Comparison of ENCODE assay signal across 1 cellular context in the genomic region with DNA sequence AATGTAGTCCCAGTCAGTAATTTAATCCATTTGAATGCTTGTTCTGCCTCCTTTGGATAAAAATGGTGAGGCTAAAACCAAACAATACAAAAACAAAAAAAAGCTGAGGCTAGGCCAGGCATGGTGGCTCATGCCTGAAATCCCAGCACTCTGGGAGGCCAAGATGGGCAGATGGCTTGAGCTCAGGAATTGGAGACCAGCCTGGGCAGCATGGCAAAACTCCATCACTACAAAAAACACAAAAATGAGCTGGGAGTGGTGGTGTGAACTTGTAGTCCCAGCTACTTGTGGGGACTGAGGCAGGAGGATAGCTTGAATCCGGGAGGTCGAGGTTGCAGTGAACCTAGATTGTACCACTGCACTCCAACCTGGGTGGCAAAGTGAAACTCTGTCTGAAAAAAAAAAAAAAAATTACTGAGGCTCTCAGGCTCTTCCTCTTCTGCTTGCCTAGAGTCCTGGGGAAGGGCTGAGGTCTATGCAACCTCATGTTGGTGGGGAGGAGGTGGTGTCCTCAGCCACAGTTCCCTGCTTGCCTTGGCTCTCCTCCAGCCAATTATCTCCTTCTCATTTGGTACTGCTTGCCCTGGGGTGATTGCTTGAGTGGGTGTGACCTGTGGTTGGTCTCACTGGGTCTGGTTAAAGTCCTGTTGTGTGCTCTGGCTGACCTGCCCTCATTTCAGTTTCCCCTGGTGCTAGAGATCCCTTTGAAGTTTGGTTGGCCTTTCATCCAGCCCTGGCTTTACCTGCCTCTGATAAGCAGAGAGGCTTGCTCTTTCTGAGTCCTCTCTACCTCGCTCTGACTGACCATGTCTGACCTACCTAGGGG.
TF ChIP-seq lines count a peak whose summit lies in the region.

No MANE protein-coding gene starts in this region.

TF ChIP-seq in HepG2, 621 proteins besides CTCF, POLR2A, EP300 and RAD21 (continued from another document and continues in another):
- TF ChIP-seq, protein P1, sequence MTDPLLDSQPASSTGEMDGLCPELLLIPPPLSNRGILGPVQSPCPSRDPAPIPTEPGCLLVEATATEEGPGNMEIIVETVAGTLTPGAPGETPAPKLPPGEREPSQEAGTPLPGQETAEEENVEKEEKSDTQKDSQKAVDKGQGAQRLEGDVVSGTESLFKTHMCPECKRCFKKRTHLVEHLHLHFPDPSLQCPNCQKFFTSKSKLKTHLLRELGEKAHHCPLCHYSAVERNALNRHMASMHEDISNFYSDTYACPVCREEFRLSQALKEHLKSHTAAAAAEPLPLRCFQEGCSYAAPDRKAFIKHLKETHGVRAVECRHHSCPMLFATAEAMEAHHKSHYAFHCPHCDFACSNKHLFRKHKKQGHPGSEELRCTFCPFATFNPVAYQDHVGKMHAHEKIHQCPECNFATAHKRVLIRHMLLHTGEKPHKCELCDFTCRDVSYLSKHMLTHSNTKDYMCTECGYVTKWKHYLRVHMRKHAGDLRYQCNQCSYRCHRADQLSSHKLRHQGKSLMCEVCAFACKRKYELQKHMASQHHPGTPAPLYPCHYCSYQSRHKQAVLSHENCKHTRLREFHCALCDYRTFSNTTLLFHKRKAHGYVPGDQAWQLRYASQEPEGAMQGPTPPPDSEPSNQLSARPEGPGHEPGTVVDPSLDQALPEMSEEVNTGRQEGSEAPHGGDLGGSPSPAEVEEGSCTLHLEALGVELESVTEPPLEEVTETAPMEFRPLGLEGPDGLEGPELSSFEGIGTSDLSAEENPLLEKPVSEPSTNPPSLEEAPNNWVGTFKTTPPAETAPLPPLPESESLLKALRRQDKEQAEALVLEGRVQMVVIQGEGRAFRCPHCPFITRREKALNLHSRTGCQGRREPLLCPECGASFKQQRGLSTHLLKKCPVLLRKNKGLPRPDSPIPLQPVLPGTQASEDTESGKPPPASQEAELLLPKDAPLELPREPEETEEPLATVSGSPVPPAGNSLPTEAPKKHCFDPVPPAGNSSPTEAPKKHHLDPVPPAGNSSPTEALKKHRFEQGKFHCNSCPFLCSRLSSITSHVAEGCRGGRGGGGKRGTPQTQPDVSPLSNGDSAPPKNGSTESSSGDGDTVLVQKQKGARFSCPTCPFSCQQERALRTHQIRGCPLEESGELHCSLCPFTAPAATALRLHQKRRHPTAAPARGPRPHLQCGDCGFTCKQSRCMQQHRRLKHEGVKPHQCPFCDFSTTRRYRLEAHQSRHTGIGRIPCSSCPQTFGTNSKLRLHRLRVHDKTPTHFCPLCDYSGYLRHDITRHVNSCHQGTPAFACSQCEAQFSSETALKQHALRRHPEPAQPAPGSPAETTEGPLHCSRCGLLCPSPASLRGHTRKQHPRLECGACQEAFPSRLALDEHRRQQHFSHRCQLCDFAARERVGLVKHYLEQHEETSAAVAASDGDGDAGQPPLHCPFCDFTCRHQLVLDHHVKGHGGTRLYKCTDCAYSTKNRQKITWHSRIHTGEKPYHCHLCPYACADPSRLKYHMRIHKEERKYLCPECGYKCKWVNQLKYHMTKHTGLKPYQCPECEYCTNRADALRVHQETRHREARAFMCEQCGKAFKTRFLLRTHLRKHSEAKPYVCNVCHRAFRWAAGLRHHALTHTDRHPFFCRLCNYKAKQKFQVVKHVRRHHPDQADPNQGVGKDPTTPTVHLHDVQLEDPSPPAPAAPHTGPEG (CRISPR knock-in tag; IDR thresholded peaks at IDR 0.05): no peak
- TF ChIP-seq, protein P2, sequence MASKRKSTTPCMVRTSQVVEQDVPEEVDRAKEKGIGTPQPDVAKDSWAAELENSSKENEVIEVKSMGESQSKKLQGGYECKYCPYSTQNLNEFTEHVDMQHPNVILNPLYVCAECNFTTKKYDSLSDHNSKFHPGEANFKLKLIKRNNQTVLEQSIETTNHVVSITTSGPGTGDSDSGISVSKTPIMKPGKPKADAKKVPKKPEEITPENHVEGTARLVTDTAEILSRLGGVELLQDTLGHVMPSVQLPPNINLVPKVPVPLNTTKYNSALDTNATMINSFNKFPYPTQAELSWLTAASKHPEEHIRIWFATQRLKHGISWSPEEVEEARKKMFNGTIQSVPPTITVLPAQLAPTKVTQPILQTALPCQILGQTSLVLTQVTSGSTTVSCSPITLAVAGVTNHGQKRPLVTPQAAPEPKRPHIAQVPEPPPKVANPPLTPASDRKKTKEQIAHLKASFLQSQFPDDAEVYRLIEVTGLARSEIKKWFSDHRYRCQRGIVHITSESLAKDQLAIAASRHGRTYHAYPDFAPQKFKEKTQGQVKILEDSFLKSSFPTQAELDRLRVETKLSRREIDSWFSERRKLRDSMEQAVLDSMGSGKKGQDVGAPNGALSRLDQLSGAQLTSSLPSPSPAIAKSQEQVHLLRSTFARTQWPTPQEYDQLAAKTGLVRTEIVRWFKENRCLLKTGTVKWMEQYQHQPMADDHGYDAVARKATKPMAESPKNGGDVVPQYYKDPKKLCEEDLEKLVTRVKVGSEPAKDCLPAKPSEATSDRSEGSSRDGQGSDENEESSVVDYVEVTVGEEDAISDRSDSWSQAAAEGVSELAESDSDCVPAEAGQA (IDR thresholded peaks at IDR 0.05; ENCODE audit: low read depth): no peak
- TF ChIP-seq, protein P2 (CRISPR knock-in tag; IDR thresholded peaks at IDR 0.05; ENCODE audit: borderline replicate concordance): no peak
- peak; percentile 61; the same call in 1 of the 2 replicates for TF ChIP-seq HDAC1 (CRISPR knock-in tag; IDR thresholded peaks at IDR 0.05)
- TF ChIP-seq, protein P3, sequence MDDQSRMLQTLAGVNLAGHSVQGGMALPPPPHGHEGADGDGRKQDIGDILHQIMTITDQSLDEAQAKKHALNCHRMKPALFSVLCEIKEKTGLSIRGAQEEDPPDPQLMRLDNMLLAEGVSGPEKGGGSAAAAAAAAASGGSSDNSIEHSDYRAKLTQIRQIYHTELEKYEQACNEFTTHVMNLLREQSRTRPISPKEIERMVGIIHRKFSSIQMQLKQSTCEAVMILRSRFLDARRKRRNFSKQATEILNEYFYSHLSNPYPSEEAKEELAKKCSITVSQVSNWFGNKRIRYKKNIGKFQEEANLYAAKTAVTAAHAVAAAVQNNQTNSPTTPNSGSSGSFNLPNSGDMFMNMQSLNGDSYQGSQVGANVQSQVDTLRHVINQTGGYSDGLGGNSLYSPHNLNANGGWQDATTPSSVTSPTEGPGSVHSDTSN (CRISPR knock-in tag; IDR thresholded peaks at IDR 0.05; ENCODE audit: borderline replicate concordance): no peak
- no peak for TF ChIP-seq ZNF451 (CRISPR knock-in tag; IDR thresholded peaks at IDR 0.05)
- no peak for TF ChIP-seq ZNF367 (CRISPR knock-in tag; IDR thresholded peaks at IDR 0.05; ENCODE audit: borderline replicate concordance)
- no peak for TF ChIP-seq GATAD1 (CRISPR knock-in tag; IDR thresholded peaks at IDR 0.05)
- TF ChIP-seq, protein P4, sequence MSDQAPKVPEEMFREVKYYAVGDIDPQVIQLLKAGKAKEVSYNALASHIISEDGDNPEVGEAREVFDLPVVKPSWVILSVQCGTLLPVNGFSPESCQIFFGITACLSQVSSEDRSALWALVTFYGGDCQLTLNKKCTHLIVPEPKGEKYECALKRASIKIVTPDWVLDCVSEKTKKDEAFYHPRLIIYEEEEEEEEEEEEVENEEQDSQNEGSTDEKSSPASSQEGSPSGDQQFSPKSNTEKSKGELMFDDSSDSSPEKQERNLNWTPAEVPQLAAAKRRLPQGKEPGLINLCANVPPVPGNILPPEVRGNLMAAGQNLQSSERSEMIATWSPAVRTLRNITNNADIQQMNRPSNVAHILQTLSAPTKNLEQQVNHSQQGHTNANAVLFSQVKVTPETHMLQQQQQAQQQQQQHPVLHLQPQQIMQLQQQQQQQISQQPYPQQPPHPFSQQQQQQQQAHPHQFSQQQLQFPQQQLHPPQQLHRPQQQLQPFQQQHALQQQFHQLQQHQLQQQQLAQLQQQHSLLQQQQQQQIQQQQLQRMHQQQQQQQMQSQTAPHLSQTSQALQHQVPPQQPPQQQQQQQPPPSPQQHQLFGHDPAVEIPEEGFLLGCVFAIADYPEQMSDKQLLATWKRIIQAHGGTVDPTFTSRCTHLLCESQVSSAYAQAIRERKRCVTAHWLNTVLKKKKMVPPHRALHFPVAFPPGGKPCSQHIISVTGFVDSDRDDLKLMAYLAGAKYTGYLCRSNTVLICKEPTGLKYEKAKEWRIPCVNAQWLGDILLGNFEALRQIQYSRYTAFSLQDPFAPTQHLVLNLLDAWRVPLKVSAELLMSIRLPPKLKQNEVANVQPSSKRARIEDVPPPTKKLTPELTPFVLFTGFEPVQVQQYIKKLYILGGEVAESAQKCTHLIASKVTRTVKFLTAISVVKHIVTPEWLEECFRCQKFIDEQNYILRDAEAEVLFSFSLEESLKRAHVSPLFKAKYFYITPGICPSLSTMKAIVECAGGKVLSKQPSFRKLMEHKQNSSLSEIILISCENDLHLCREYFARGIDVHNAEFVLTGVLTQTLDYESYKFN (CRISPR knock-in tag; conservative IDR thresholded peaks at IDR 0.05): peak; percentile 94
- TF ChIP-seq ZNF570 (CRISPR knock-in tag; IDR thresholded peaks at IDR 0.05; ENCODE audit: borderline replicate concordance): no peak
- no peak for TF ChIP-seq ZNF713 (CRISPR knock-in tag; IDR thresholded peaks at IDR 0.05)
- TF ChIP-seq BCL6 (CRISPR knock-in tag; IDR thresholded peaks at IDR 0.05): peak; percentile 49; the same call in 1 of the 2 replicates
- TF ChIP-seq ZNF121 (CRISPR knock-in tag; IDR thresholded peaks at IDR 0.05): peak; percentile 62; the same call in 1 of the 2 replicates
- no peak for TF ChIP-seq TSC22D2 (CRISPR knock-in tag; IDR thresholded peaks at IDR 0.05; ENCODE audit: borderline replicate concordance)
- TF ChIP-seq, protein P5, sequence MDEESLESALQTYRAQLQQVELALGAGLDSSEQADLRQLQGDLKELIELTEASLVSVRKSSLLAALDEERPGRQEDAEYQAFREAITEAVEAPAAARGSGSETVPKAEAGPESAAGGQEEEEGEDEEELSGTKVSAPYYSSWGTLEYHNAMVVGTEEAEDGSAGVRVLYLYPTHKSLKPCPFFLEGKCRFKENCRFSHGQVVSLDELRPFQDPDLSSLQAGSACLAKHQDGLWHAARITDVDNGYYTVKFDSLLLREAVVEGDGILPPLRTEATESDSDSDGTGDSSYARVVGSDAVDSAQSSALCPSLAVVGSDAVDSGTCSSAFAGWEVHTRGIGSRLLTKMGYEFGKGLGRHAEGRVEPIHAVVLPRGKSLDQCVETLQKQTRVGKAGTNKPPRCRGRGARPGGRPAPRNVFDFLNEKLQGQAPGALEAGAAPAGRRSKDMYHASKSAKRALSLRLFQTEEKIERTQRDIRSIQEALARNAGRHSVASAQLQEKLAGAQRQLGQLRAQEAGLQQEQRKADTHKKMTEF (CRISPR knock-in tag; IDR thresholded peaks at IDR 0.05): no peak; the same call in 1 of the 2 replicates
- no peak for TF ChIP-seq MAZ (IDR thresholded peaks at IDR 0.05; ENCODE audit: borderline replicate concordance, low read depth, low read length)
- no peak for TF ChIP-seq MAZ (CRISPR knock-in tag; IDR thresholded peaks at IDR 0.05; ENCODE audit: low read depth)
- no peak for TF ChIP-seq RCOR2 (CRISPR knock-in tag; IDR thresholded peaks at IDR 0.05)
- TF ChIP-seq SNRNP70 (IDR thresholded peaks at IDR 0.05; ENCODE audit: low read depth, low read length): no peak
- no peak for TF ChIP-seq ATF7-NPFF (CRISPR knock-in tag; IDR thresholded peaks at IDR 0.05; ENCODE audit: low read depth)
- TF ChIP-seq, protein P6, sequence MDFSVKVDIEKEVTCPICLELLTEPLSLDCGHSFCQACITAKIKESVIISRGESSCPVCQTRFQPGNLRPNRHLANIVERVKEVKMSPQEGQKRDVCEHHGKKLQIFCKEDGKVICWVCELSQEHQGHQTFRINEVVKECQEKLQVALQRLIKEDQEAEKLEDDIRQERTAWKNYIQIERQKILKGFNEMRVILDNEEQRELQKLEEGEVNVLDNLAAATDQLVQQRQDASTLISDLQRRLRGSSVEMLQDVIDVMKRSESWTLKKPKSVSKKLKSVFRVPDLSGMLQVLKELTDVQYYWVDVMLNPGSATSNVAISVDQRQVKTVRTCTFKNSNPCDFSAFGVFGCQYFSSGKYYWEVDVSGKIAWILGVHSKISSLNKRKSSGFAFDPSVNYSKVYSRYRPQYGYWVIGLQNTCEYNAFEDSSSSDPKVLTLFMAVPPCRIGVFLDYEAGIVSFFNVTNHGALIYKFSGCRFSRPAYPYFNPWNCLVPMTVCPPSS (IDR thresholded peaks at IDR 0.05): no peak
- TF ChIP-seq ZNF703 (CRISPR knock-in tag; IDR thresholded peaks at IDR 0.05; ENCODE audit: borderline replicate concordance): no peak
- TF ChIP-seq RARA (CRISPR knock-in tag; IDR thresholded peaks at IDR 0.05): peak; percentile 79
- TF ChIP-seq NFYB (CRISPR knock-in tag; IDR thresholded peaks at IDR 0.05): peak; percentile 49
- no peak for TF ChIP-seq ARID2 (CRISPR knock-in tag; IDR thresholded peaks at IDR 0.05; ENCODE audit: borderline replicate concordance)
- no peak for TF ChIP-seq ZIK1 (CRISPR knock-in tag; IDR thresholded peaks at IDR 0.05; ENCODE audit: borderline replicate concordance, low read depth)
- TF ChIP-seq, protein P7, sequence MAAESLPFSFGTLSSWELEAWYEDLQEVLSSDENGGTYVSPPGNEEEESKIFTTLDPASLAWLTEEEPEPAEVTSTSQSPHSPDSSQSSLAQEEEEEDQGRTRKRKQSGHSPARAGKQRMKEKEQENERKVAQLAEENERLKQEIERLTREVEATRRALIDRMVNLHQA (CRISPR knock-in tag; IDR thresholded peaks at IDR 0.05): no peak
- no peak for TF ChIP-seq THYN1 (CRISPR knock-in tag; IDR thresholded peaks at IDR 0.05; ENCODE audit: borderline replicate concordance, low read depth)
- TF ChIP-seq ZSCAN9 (CRISPR knock-in tag; IDR thresholded peaks at IDR 0.05; ENCODE audit: borderline replicate concordance): no peak
- no peak for TF ChIP-seq DNMT1 (CRISPR knock-in tag; IDR thresholded peaks at IDR 0.05)
- TF ChIP-seq, protein P8, sequence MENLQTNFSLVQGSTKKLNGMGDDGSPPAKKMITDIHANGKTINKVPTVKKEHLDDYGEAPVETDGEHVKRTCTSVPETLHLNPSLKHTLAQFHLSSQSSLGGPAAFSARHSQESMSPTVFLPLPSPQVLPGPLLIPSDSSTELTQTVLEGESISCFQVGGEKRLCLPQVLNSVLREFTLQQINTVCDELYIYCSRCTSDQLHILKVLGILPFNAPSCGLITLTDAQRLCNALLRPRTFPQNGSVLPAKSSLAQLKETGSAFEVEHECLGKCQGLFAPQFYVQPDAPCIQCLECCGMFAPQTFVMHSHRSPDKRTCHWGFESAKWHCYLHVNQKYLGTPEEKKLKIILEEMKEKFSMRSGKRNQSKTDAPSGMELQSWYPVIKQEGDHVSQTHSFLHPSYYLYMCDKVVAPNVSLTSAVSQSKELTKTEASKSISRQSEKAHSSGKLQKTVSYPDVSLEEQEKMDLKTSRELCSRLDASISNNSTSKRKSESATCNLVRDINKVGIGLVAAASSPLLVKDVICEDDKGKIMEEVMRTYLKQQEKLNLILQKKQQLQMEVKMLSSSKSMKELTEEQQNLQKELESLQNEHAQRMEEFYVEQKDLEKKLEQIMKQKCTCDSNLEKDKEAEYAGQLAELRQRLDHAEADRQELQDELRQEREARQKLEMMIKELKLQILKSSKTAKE (CRISPR knock-in tag; IDR thresholded peaks at IDR 0.05; ENCODE audit: borderline replicate concordance): no peak
